25 cellular contexts compared by ENCODE assay signal in the genomic region with DNA sequence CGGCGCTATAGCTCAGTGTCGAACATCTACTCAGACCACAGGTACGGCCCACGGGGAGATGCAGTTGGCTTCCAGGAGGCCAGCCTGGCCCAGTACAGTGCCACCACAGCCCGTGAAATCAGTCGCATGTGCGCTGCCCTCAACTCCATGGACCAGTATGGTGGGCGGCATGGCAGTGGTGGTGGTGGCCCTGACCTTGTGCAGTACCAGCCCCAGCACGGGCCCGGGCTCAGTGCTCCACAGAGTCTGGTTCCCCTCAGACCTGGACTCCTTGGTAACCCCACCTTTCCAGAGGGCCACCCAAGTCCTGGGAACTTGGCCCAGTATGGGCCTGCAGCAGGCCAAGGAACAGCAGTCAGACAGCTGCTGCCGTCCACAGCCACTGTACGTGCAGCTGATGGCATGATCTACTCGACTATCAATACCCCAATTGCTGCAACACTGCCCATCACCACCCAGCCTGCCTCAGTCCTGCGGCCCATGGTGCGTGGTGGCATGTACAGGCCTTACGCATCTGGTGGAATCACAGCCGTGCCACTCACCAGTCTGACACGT.
"Had no signal": no experiment of that assay in that cellular context is flagged by ENCODE, and none has a peak within 500 bp of the region (broad histone marks: within the 10 kb centered on the region; RNA-seq: fewer than 3 reads in every experiment).

No MANE protein-coding gene starts in this region.

- H3K9me3 ChIP-seq: left lung, lower lobe of right lung, ovary, sigmoid colon, spleen, suprapubic skin, tibial nerve, vagina had no signal

- H3K36me3 ChIP-seq: left lung, lower lobe of right lung, ovary, sigmoid colon, spleen, suprapubic skin, vagina had no signal

- H3K4me3 Mint-ChIP-seq: immature natural killer cell; natural killer cell; nephron progenitor cell; stimulated activated effector memory CD8-positive, alpha-beta T cell treated with anti-CD3 and anti-CD28 coated beads, Interleukin-12 subunit alpha, Interleukin-12 subunit beta, amount 100 ng/mL, for 72 hours; stimulated activated naive CD8-positive, alpha-beta T cell treated with anti-CD3 and anti-CD28 coated beads, Interleukin-15, Interleukin-2, amounts not matched to agents 100 ng/mL and 50 ng/mL, for 24 hours; type B pancreatic cell had no signal

- H3K27me3 ChIP-seq: left lung, ovary, sigmoid colon, tibial nerve, vagina had no signal

- DNase-seq: hypothalamus; immature natural killer cell; kidney; left colon; lower lobe of right lung; mammary epithelial cell; mesenchymal stem cell; natural killer cell; nephron progenitor cell; nucleus accumbens; ovary; right cardiac atrium; sigmoid colon; small intestine; spleen; stimulated activated CD4-positive, alpha-beta T cell treated with anti-CD3 and anti-CD28 coated beads, Interleukin-4, amount 100 ng/mL, for 24 hours; stimulated activated naive CD4-positive, alpha-beta T cell had no signal

- H3K27ac Mint-ChIP-seq: immature natural killer cell; natural killer cell; nephron progenitor cell; progenitor cell of endocrine pancreas; stimulated activated effector memory CD8-positive, alpha-beta T cell treated with anti-CD3 and anti-CD28 coated beads, Interleukin-12 subunit alpha, Interleukin-12 subunit beta, amount 100 ng/mL, for 72 hours; stimulated activated naive CD8-positive, alpha-beta T cell treated with anti-CD3 and anti-CD28 coated beads, Interleukin-15, Interleukin-2, amounts not matched to agents 100 ng/mL and 50 ng/mL, for 24 hours; type B pancreatic cell had no signal

- H3K9me3 Mint-ChIP-seq: immature natural killer cell; natural killer cell; nephron progenitor cell; stimulated activated effector memory CD8-positive, alpha-beta T cell treated with anti-CD3 and anti-CD28 coated beads, Interleukin-12 subunit alpha, Interleukin-12 subunit beta, amount 100 ng/mL, for 72 hours; stimulated activated naive CD8-positive, alpha-beta T cell treated with anti-CD3 and anti-CD28 coated beads, Interleukin-15, Interleukin-2, amounts not matched to agents 100 ng/mL and 50 ng/mL, for 24 hours; type B pancreatic cell had no signal

- ATAC-seq: left lung; lower lobe of right lung; natural killer cell; right cardiac atrium; stimulated activated effector memory CD8-positive, alpha-beta T cell treated with anti-CD3 and anti-CD28 coated beads, Interleukin-12 subunit alpha, Interleukin-12 subunit beta, amount 100 ng/mL, for 72 hours had no signal

- H3K4me1 ChIP-seq: left lung, lower lobe of right lung, sigmoid colon, spleen, suprapubic skin, tibial nerve, vagina had no signal

- H3K4me3 ChIP-seq: left lung, lower lobe of right lung, ovary, sigmoid colon, spleen, suprapubic skin, tibial nerve, vagina had no signal

- H3K27ac ChIP-seq: left lung, lower lobe of right lung, ovary, sigmoid colon, spleen, suprapubic skin, tibial nerve, vagina had no signal

- H3K27me3 Mint-ChIP-seq: progenitor cell of endocrine pancreas; stimulated activated naive CD8-positive, alpha-beta T cell treated with anti-CD3 and anti-CD28 coated beads, Interleukin-15, Interleukin-2, amounts not matched to agents 100 ng/mL and 50 ng/mL, for 24 hours; type B pancreatic cell had no signal

- H3K4me1 Mint-ChIP-seq: immature natural killer cell, natural killer cell had no signal

- H3K36me3 Mint-ChIP-seq: immature natural killer cell; natural killer cell; stimulated activated effector memory CD8-positive, alpha-beta T cell treated with anti-CD3 and anti-CD28 coated beads, Interleukin-12 subunit alpha, Interleukin-12 subunit beta, amount 100 ng/mL, for 72 hours; type B pancreatic cell had no signal
